Comparison of ENCODE assay signal across 31 cellular contexts in the genomic region with DNA sequence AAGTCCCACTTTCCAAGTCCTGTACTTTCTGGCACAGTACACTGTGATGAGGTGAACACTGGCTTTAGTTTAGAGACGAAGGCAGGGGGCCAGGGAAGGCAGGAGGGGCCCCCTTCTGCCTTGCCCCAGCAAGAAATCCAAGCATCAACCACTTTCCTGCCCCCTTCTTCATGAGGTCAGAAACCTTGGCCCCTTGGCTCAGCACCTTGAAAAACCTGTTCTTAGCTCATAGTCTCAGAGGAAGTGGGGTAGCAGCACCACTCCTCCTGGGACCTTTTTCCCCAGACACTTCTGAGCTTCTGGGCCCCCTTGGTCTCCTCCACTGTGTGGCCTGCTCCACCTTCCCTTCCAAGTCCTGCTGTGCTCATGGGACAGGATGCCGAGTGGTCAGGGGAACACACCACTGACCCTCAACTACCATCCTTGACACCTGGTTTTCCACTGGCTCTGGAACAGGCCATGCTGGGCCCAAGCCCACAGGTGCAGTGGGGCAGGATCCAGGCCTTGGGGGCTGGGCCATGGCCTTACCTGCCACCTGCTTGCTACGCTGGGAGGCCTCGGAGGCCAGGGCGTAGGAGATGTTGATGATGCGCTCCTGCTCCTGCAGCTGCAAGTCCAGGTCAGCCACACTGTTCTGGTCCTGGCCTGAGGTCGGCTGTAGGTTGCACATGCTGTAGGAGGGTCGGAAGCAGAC. TPM values are rescaled to one million over a fixed set of nuclear protein-coding genes. Genes with fewer than 3 reads are reported as not detected.
DNase-seq lines count a peak whose midpoint lies in the region; ATAC-seq and TF ChIP-seq lines count a peak whose summit lies in the region.
"Had no signal": no experiment of that assay in that cellular context is flagged by ENCODE, and none has a peak within 500 bp of the region (broad histone marks: within the 10 kb centered on the region; RNA-seq: fewer than 3 reads in every experiment).

No MANE protein-coding gene starts in this region.

- no peak for TF ChIP-seq POLR2A in suprapubic skin (IDR thresholded peaks at IDR 0.05)

- no peaks in the 10 kb centered on the region for H3K9me3 ChIP-seq in suprapubic skin
- H3K9me3 ChIP-seq: esophagus squamous epithelium, right atrium auricular region, SJSA1, vagina had no signal

- no peak for TF ChIP-seq CTCF in suprapubic skin (IDR thresholded peaks at IDR 0.05)

- peaks cover 54% of the 10 kb centered on the region for H3K4me1 ChIP-seq in suprapubic skin

- 69% methylated on average over 7 of the region's 8 CpGs for WGBS in suprapubic skin

- no peak for TF ChIP-seq EP300 in suprapubic skin (IDR thresholded peaks at IDR 0.05)

- no peaks in the 10 kb centered on the region for H3K27me3 ChIP-seq in suprapubic skin
- H3K27me3 ChIP-seq: cardiac muscle cell, esophagus squamous epithelium, right atrium auricular region, SJSA1, vagina had no signal

- H3K27ac Mint-ChIP-seq in activated T-helper 17 cell treated with anti-CD3 and anti-CD28 coated beads, Interleukin-2, amount 50 U/mL, for 72 hours: peak overlapping the region; percentile 41
- H3K27ac Mint-ChIP-seq: activated CD4-positive, alpha-beta memory T cell treated with anti-CD3 and anti-CD28 coated beads for 36 hours; activated naive CD8-positive, alpha-beta T cell; activated T-helper 2 cell treated with anti-CD3 and anti-CD28 coated beads, Interferon-gamma antibody, Interleukin-2, Interleukin-4, amounts not matched to agents 10 μg/mL and 5 μg/mL and 100 μg/mL, durations not matched to agents 14 hours and 24 hours and 36 hours; effector memory CD8-positive, alpha-beta T cell; memory B cell; stimulated activated memory B cell treated with anti-CD40 and anti-IgM and Interleukin-4, amounts not matched to agents 10 μg/mL and 1 μg/mL and 100 μg/mL, for 72 hours; T-cell had no signal

- ATAC-seq in activated T-helper 17 cell treated with anti-CD3 and anti-CD28 coated beads, Interleukin-2, amount 50 U/mL, for 72 hours (replicated peaks): no peak
- no peak for ATAC-seq in GM19397 (IDR thresholded peaks at IDR 0.05; ENCODE audit: unreplicated experiment)
- no peak for ATAC-seq in HG03460 (IDR thresholded peaks at IDR 0.05; ENCODE audit: unreplicated experiment)
- ATAC-seq: activated CD4-positive, CD25-positive, alpha-beta regulatory T cell treated with anti-CD3 and anti-CD28 coated beads, Interleukin-2, amount 50 U/mL, for 24 hours; effector memory CD8-positive, alpha-beta T cell; stimulated activated memory B cell treated with anti-CD40 and anti-IgM and Interleukin-4, amounts not matched to agents 10 μg/mL and 1 μg/mL and 100 μg/mL, for 72 hours; T-cell had no signal

- DNase-seq in DMS53 (lab: John Stamatoyannopoulos, UW) (peak; percentile 23), DMS53 treated with DMSO at 0.1 percent for 48 hours (lab: John Stamatoyannopoulos, UW; ENCODE audit: unreplicated experiment) (no peak), mucosa of gallbladder (ENCODE audit: low spot score) (peak; percentile 47), suprapubic skin (ENCODE audit: low spot score in 2 of 2) (no peak), NCI-H1694 treated with DMSO at 0.1 percent for 48 hours (lab: John Stamatoyannopoulos, UW) (no peak)
- DNase-seq: activated CD4-positive, alpha-beta memory T cell treated with anti-CD3 and anti-CD28 coated beads for 36 hours; anterior cingulate cortex; CD4-positive, CD25-positive, alpha-beta regulatory T cell; cortex of kidney; effector memory CD8-positive, alpha-beta T cell; esophagus squamous epithelium; foreskin melanocyte; Karpas-422; kidney glomerular epithelial cell; NCI-H187; NCI-H526; stimulated activated CD4-positive, alpha-beta T cell treated with anti-CD3 and anti-CD28 coated beads, Interleukin-4, amount 100 ng/mL, for 24 hours; T-cell had no signal

- no peaks in the 10 kb centered on the region for H3K36me3 Mint-ChIP-seq in activated T-helper 17 cell treated with anti-CD3 and anti-CD28 coated beads, Interleukin-2, amount 50 U/mL, for 72 hours (ENCODE audit: low read depth)
- H3K36me3 Mint-ChIP-seq: activated CD4-positive, alpha-beta memory T cell treated with anti-CD3 and anti-CD28 coated beads for 36 hours; activated naive CD8-positive, alpha-beta T cell; CD4-positive, CD25-positive, alpha-beta regulatory T cell; memory B cell had no signal

- no peaks in the 10 kb centered on the region for H3K27me3 Mint-ChIP-seq in activated T-helper 17 cell treated with anti-CD3 and anti-CD28 coated beads, Interleukin-2, amount 50 U/mL, for 72 hours
- H3K27me3 Mint-ChIP-seq: activated CD4-positive, alpha-beta memory T cell treated with anti-CD3 and anti-CD28 coated beads for 36 hours; activated naive CD8-positive, alpha-beta T cell; CD4-positive, CD25-positive, alpha-beta regulatory T cell; effector memory CD8-positive, alpha-beta T cell; memory B cell; stimulated activated memory B cell treated with anti-CD40 and anti-IgM and Interleukin-4, amounts not matched to agents 10 μg/mL and 1 μg/mL and 100 μg/mL, for 72 hours; T-cell had no signal

- no peak overlapping the region for H3K4me3 ChIP-seq in suprapubic skin
- H3K4me3 ChIP-seq: cardiac muscle cell, esophagus squamous epithelium, right atrium auricular region, SJSA1, vagina had no signal

- H3K36me3 ChIP-seq in suprapubic skin: no peaks in the 10 kb centered on the region
- H3K36me3 ChIP-seq: right atrium auricular region, SJSA1, vagina had no signal

- no peaks in the 10 kb centered on the region for H3K9me3 Mint-ChIP-seq in activated T-helper 17 cell treated with anti-CD3 and anti-CD28 coated beads, Interleukin-2, amount 50 U/mL, for 72 hours
- H3K9me3 Mint-ChIP-seq: activated CD4-positive, alpha-beta memory T cell treated with anti-CD3 and anti-CD28 coated beads for 36 hours; activated T-helper 2 cell treated with anti-CD3 and anti-CD28 coated beads, Interferon-gamma antibody, Interleukin-2, Interleukin-4, amounts not matched to agents 10 μg/mL and 5 μg/mL and 100 μg/mL, durations not matched to agents 14 hours and 24 hours and 36 hours; effector memory CD8-positive, alpha-beta T cell; memory B cell; stimulated activated memory B cell treated with anti-CD40 and anti-IgM and Interleukin-4, amounts not matched to agents 10 μg/mL and 1 μg/mL and 100 μg/mL, for 72 hours; T-cell had no signal

- peak overlapping the region; percentile 10 for H3K27ac ChIP-seq in suprapubic skin
- H3K27ac ChIP-seq: 22Rv1, cardiac muscle cell, esophagus squamous epithelium, right atrium auricular region, SJSA1, vagina had no signal

- H3K4me1 Mint-ChIP-seq in activated T-helper 17 cell treated with anti-CD3 and anti-CD28 coated beads, Interleukin-2, amount 50 U/mL, for 72 hours: peaks cover 4% of the 10 kb centered on the region
- H3K4me1 Mint-ChIP-seq: CD4-positive, CD25-positive, alpha-beta regulatory T cell; memory B cell; stimulated activated memory B cell treated with anti-CD40 and anti-IgM and Interleukin-4, amounts not matched to agents 10 μg/mL and 1 μg/mL and 100 μg/mL, for 72 hours had no signal

- H3K4me3 Mint-ChIP-seq in activated T-helper 17 cell treated with anti-CD3 and anti-CD28 coated beads, Interleukin-2, amount 50 U/mL, for 72 hours: no peak overlapping the region
- H3K4me3 Mint-ChIP-seq: activated CD4-positive, alpha-beta memory T cell treated with anti-CD3 and anti-CD28 coated beads for 36 hours; activated naive CD8-positive, alpha-beta T cell; CD4-positive, CD25-positive, alpha-beta regulatory T cell; effector memory CD8-positive, alpha-beta T cell; memory B cell; stimulated activated memory B cell treated with anti-CD40 and anti-IgM and Interleukin-4, amounts not matched to agents 10 μg/mL and 1 μg/mL and 100 μg/mL, for 72 hours; T-cell had no signal

RNA-seq across cellular contexts. Expression of gene C11orf58, which starts 43.9 kb away (rescaled TPM):
- 100 to 1,000 TPM; 122 to 126 TPM for total RNA-seq in activated T-helper 17 cell treated with anti-CD3 and anti-CD28 coated beads, Interleukin-2, amount 50 U/mL, for 72 hours
- total RNA-seq in mucosa of gallbladder (109 TPM), suprapubic skin (100 to 1,000 TPM; 103 to 158 (median 133) TPM)

Comparison
In these comparisons a context has a peak if more than half of its experiments do, and no peak if none do; other contexts are left out.
1. DNase-seq: peak in DMS53 (single experiment) and mucosa of gallbladder (single experiment); none in DMS53 treated with DMSO at 0.1 percent for 48 hours (single experiment), suprapubic skin (0 of 2) and NCI-H1694 treated with DMSO at 0.1 percent for 48 hours (single experiment).